In the genomic region with DNA sequence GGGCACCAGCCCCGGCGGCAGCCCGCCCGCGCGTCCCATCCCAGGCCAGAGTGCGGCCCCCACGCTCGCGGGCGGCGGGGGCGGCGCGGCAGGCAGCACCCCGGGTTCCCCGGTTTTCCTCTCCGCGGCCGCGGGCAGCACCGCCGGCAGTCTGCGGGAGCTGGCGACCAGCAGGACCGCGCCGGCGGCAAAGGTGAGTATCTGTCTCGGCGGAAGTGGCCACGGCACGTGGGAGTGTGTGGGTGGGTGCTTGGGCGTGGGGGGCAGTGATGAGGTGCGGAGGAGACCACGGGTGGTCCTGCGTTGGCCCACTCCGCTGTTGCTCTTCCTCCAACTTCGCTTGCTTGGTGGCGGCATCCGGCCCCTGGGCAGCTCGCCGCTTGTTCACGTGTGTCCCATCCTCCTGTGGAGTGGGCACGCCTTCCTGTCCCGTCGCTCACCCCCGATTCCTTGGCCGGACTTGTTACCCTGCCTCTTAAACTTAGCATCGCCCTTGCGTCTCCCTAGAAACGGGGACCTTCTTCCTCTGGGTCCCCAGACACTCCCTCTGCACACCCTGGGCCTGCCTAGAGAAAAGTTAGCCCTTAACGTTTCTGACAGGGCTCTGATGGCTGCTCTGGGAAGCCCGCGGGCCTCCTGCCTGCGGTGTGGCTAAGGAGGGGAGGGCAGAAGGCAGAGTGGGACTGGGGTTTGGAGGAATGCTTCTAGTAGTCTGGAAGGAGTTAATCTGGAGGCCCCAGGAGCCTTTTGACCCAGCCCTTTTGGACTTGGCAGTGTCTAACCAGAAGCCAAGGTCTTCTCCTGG, we compare ENCODE assay signal across 8 cellular contexts. TPM values are rescaled to one million over a fixed set of nuclear protein-coding genes. Genes with fewer than 3 reads are reported as not detected.
DNase-seq lines count a peak whose midpoint lies in the region; ATAC-seq, FAIRE-seq and TF ChIP-seq lines count a peak whose summit lies in the region.

No MANE protein-coding gene starts in this region.

- peaks cover 4% of the 10 kb centered on the region for H3K36me3 Mint-ChIP-seq in central memory CD8-positive, alpha-beta T cell (ENCODE audit: insufficient read depth)
- no peaks in the 10 kb centered on the region for H3K36me3 Mint-ChIP-seq in mesothelial cell of epicardium

- no peak for ATAC-seq in central memory CD8-positive, alpha-beta T cell (replicated peaks; ENCODE audit: extremely low read depth, poor library complexity, severe bottlenecking)
- ATAC-seq in HG02885 (IDR thresholded peaks at IDR 0.05; ENCODE audit: poor library complexity, unreplicated experiment) (no peak), HG02884 (IDR thresholded peaks at IDR 0.05; ENCODE audit: unreplicated experiment) (no peak), GM19463 (IDR thresholded peaks at IDR 0.05; ENCODE audit: unreplicated experiment) (no peak)

- TF ChIP-seq CTCF in mesothelial cell of epicardium (IDR thresholded peaks at IDR 0.05; ENCODE audit: unreplicated experiment) = no peak

- DNase-seq in stimulated activated naive CD4-positive, alpha-beta T cell (lab: John Stamatoyannopoulos, UW) = peak in 4 of 6 experiments; percentile 11 to 46 (median 21)
- no peak for DNase-seq in stimulated activated naive CD4-positive, alpha-beta T cell treated with Interleukin-2 at 50 U/mL for 16 hours (lab: John Stamatoyannopoulos, UW)
- DNase-seq in central memory CD8-positive, alpha-beta T cell (ENCODE audit: low spot score in 2 of 2) = no peak
- DNase-seq in mesothelial cell of epicardium (ENCODE audit: low spot score in 2 of 2, unreplicated experiment in 2 of 2) = peak in 1 of 2 experiments; percentile 37
- DNase-seq in urothelium cell line (ENCODE audit: low spot score) = peak; percentile 50

- H3K4me3 Mint-ChIP-seq in central memory CD8-positive, alpha-beta T cell = peak overlapping the region; percentile 76
- H3K4me3 Mint-ChIP-seq in mesothelial cell of epicardium = peak overlapping the region; percentile 69

- peak overlapping the region; percentile 48 for H3K27ac Mint-ChIP-seq in central memory CD8-positive, alpha-beta T cell (ENCODE audit: low read depth)
- no peak overlapping the region for H3K27ac Mint-ChIP-seq in mesothelial cell of epicardium

- H3K4me1 Mint-ChIP-seq in central memory CD8-positive, alpha-beta T cell = peaks cover 6% of the 10 kb centered on the region
- H3K4me1 Mint-ChIP-seq in mesothelial cell of epicardium = peaks cover 4% of the 10 kb centered on the region

- no peaks in the 10 kb centered on the region for H3K9me3 Mint-ChIP-seq in central memory CD8-positive, alpha-beta T cell
- no peaks in the 10 kb centered on the region for H3K9me3 Mint-ChIP-seq in mesothelial cell of epicardium

- peak; percentile 55 for FAIRE-seq in urothelium cell line (lab: Jason Lieb, UNC)

- peaks cover 88% of the 10 kb centered on the region for H3K27me3 Mint-ChIP-seq in central memory CD8-positive, alpha-beta T cell
- peaks cover 77% of the 10 kb centered on the region for H3K27me3 Mint-ChIP-seq in mesothelial cell of epicardium (ENCODE audit: low read depth)

RNA-seq across cellular contexts. Expression of a gene that starts 1.1 kb away (rescaled TPM):
- total RNA-seq in mesothelial cell of epicardium = 2.5 to 2.8 TPM (median 2.7 TPM) in 3 replicates

Comparison
In these comparisons a context has a peak if more than half of its experiments do, and no peak if none do; other contexts are left out.
1. DNase-seq: peak in stimulated activated naive CD4-positive, alpha-beta T cell (4 of 6) and urothelium cell line (single experiment); none in stimulated activated naive CD4-positive, alpha-beta T cell treated with Interleukin-2 at 50 U/mL for 16 hours (single experiment) and central memory CD8-positive, alpha-beta T cell (0 of 2).